Comparison of ENCODE assay signal across 8 cellular contexts in genomic region chr1:17439250-17440073, GRCh38. TPM values are rescaled to one million over a fixed set of nuclear protein-coding genes. Genes with fewer than 3 reads are reported as not detected.
DNase-seq lines count a peak whose midpoint lies in the region; ATAC-seq and TF ChIP-seq lines count a peak whose summit lies in the region.

RCC2 (minus strand) TSS chr1:17439677; CDS start chr1:17438514, 1,163 bp downstream.

- TF ChIP-seq POLR2A in ovary (IDR thresholded peaks at IDR 0.05) = no peak
- TF ChIP-seq POLR2A in thyroid gland (IDR thresholded peaks at IDR 0.05) = no peak

- peak within 1 kb of the TSS; percentile 100 for H3K9ac ChIP-seq in SK-N-MC (ENCODE audit: insufficient read length)

- intact Hi-C loops in head of caudate nucleus (cut with DNase I) (no loop called here), ovary (cut with DNase I) (no loop called here), thyroid gland (cut with DNase I) (no loop called here)

- peaks cover 6% of the 10 kb centered on the region for H3K4me1 ChIP-seq in ovary (ENCODE audit: insufficient read depth)
- peaks cover 17 to 21% of the 10 kb centered on the region in 2 donors for H3K4me1 ChIP-seq in thyroid gland

- H3K27me3 ChIP-seq in ovary (no peaks in the 10 kb centered on the region), thyroid gland (no peaks in the 10 kb centered on the region)

- 0 to 1% (median 0%) methylated on average over 37 to 75 of the region's 75 CpGs for WGBS in ovary, 3 donors
- WGBS in thyroid gland, 2 donors = 0 to 1% methylated on average over 34 to 48 of the region's 75 CpGs

- H3K4me3 ChIP-seq in SK-N-MC (peak within 1 kb of the TSS; percentile 99), ovary (peak within 1 kb of the TSS; percentile 64), thyroid gland (replicated peaks in 1 of 3) (peak within 1 kb of the TSS; percentile 49 to 80 (median 77))

- no peaks in the 10 kb centered on the region for H3K9me3 Mint-ChIP-seq in activated naive CD8-positive, alpha-beta T cell (ENCODE audit: low read depth)

- peak within 1 kb of the TSS; percentile 99 for H3K27ac Mint-ChIP-seq in activated naive CD8-positive, alpha-beta T cell

- H3K9me3 ChIP-seq in SK-N-MC (ENCODE audit: low read depth, low read length) (no peaks in the 10 kb centered on the region), ovary (no peaks in the 10 kb centered on the region), thyroid gland (no peaks in the 10 kb centered on the region)

- DNase-seq in D341Med (ENCODE audit: low spot score) (peak; percentile 96), M059J (ENCODE audit: low read depth) (peak; percentile 71), SK-N-MC (ENCODE audit: low read depth, low spot score) (no peak), head of caudate nucleus (peak in 41 of 42 donors; percentile 29 to 89 (median 75)), ovary (peak; percentile 62 to 84 (median 77)), thyroid gland (peak; percentile 71 to 73)

- H3K36me3 Mint-ChIP-seq in activated naive CD8-positive, alpha-beta T cell = no peaks in the 10 kb centered on the region

- H3K27ac ChIP-seq in SK-N-MC (peak within 1 kb of the TSS; percentile 100), ovary (peak within 1 kb of the TSS in 1 of 2 donors; percentile 73), thyroid gland (peak within 1 kb of the TSS in 2 of 3 donors; percentile 73 to 82)

- H3K36me3 ChIP-seq in SK-N-MC (ENCODE audit: insufficient read depth, low read length) (peaks cover 29% of the 10 kb centered on the region), ovary (no peaks in the 10 kb centered on the region), thyroid gland (no peaks in the 10 kb centered on the region)

- H3K4me1 Mint-ChIP-seq in activated naive CD8-positive, alpha-beta T cell (ENCODE audit: low read depth) = peaks cover 47% of the 10 kb centered on the region

- TF ChIP-seq CTCF in ovary (IDR thresholded peaks at IDR 0.05) (no peak), thyroid gland (IDR thresholded peaks at IDR 0.05) (peak in 2 of 6 experiments; percentile 14 to 25)

- no peaks in the 10 kb centered on the region for H3K27me3 Mint-ChIP-seq in activated naive CD8-positive, alpha-beta T cell

- peak within 1 kb of the TSS; percentile 98 for H3K4me3 Mint-ChIP-seq in activated naive CD8-positive, alpha-beta T cell

- peak; percentile 34 for ATAC-seq in GM21529 (IDR thresholded peaks at IDR 0.05; ENCODE audit: unreplicated experiment)

- TF ChIP-seq EP300 in ovary (IDR thresholded peaks at IDR 0.05) = no peak

RNA-seq across cellular contexts. Expression of gene RCC2, which starts in this region (rescaled TPM):
- total RNA-seq in M059J (2014; rRNA removed; shearing (Covaris generic)) = 87.4 and 135 TPM in 2 replicates
- total RNA-seq in ovary = 10 to 100 TPM; 15.3 to 52.2 (median 41.0) TPM
- polyA plus RNA-seq in ovary = 10 to 100 TPM; 28.1 to 28.3 TPM
- total RNA-seq in thyroid gland = 10 to 100 TPM; 20.3 to 35.1 (median 27.7) TPM
